Comparison of ENCODE assay signal across 10 cellular contexts in genomic region chr13:107271226-107271625, GRCh38.
DNase-seq lines count a peak whose midpoint lies in the region; ATAC-seq and TF ChIP-seq lines count a peak whose summit lies in the region.
"Had no signal": no experiment of that assay in that cellular context is flagged by ENCODE, and none has a peak within 500 bp of the region (broad histone marks: within the 10 kb centered on the region; RNA-seq: fewer than 3 reads in every experiment).

No MANE protein-coding gene starts in this region.

- no peaks in the 10 kb centered on the region for H3K79me2 ChIP-seq in PC-3 (ENCODE audit: low read length)

- H3K9ac ChIP-seq in PC-3 (ENCODE audit: low read length), result no peak overlapping the region

- no peaks in the 10 kb centered on the region for H4K20me1 ChIP-seq in PC-3 (ENCODE audit: low read length)

- H3K27me3 ChIP-seq in PC-3 (ENCODE audit: low read length), result no peaks in the 10 kb centered on the region
- H3K27me3 ChIP-seq: cardiac muscle cell had no signal

- ATAC-seq in PC-3 (no peak; the same call in 1 of the 2 replicates), HG03045 (IDR thresholded peaks at IDR 0.05; ENCODE audit: unreplicated experiment) (no peak)
- ATAC-seq: T-cell had no signal

- TF ChIP-seq CTCF in PC-3 (conservative IDR thresholded peaks at IDR 0.05; ENCODE audit: low read depth, low read length) (no peak), fibroblast of mammary gland (conservative IDR thresholded peaks at IDR 0.05; ENCODE audit: control insufficient read depth, insufficient read depth, low read depth, low read length) (no peak)

- CTCF ChIA-PET in PC-3 (lab: Charles Lee), result no interaction called here

- POLR2A ChIA-PET in PC-3 (lab: Charles Lee; ENCODE audit: unreplicated experiment), result no interaction called here

- BruUV-seq in PC-3 (replicated peaks; lab: Mats Ljungman, UMichigan), result no TSS peak

- no peaks in the 10 kb centered on the region for H3K36me3 ChIP-seq in PC-3 (ENCODE audit: low read depth, low read length)
- H3K36me3 ChIP-seq: cardiac muscle cell had no signal

- intact Hi-C loops in PC-3 (cut with micrococcal nuclease), result no loop called here
- intact Hi-C loops in posterior cingulate gyrus (cut with DNase I), result no loop called here

- DNase-seq in NCI-H345 (lab: John Stamatoyannopoulos, UW) (peak; percentile 29), NCI-H345 treated with DMSO at 0.1 percent for 48 hours (lab: John Stamatoyannopoulos, UW; ENCODE audit: unreplicated experiment) (no peak), PC-3 (peak; percentile 29), fibroblast of mammary gland (ENCODE audit: low read depth) (peak; percentile 26), pulmonary artery endothelial cell (ENCODE audit: low read depth, low spot score) (peak; percentile 71), posterior cingulate gyrus (no peak)
- no peak for DNase-seq in stimulated activated CD8-positive, alpha-beta memory T cell treated with anti-CD3 and anti-CD28 coated beads, Interleukin-4, amount 100 ng/mL, for 48 hours
- DNase-seq: T-cell had no signal

- no peaks in the 10 kb centered on the region for H3F3A ChIP-seq in PC-3 (ENCODE audit: low read length, unreplicated experiment)

- no peak overlapping the region for H2AFZ ChIP-seq in PC-3 (ENCODE audit: low read length)

- H3K9me3 ChIP-seq in PC-3 (ENCODE audit: low read length), result no peaks in the 10 kb centered on the region

- no peaks in the 10 kb centered on the region for H3K9me2 ChIP-seq in PC-3 (replicated peaks; ENCODE audit: low read length)

- H3K4me2 ChIP-seq in PC-3 (ENCODE audit: low read length), result no peak overlapping the region

- no peak overlapping the region for H3K27ac ChIP-seq in PC-3 (ENCODE audit: low read length)
- H3K27ac ChIP-seq: cardiac muscle cell had no signal

- H3K4me1 ChIP-seq in PC-3 (ENCODE audit: insufficient read depth, low read length), result no peaks in the 10 kb centered on the region

- H3K4me3 ChIP-seq in PC-3 (ENCODE audit: low read length) (no peak overlapping the region), fibroblast of mammary gland (ENCODE audit: control insufficient read depth, low read depth, low read length) (no peak overlapping the region)
- H3K4me3 ChIP-seq: cardiac muscle cell had no signal

Comparison
In these comparisons a context has a peak if more than half of its experiments do, and no peak if none do; other contexts are left out.
1. DNase-seq: peak in NCI-H345 (single experiment), PC-3 (single experiment), fibroblast of mammary gland (single experiment) and pulmonary artery endothelial cell (single experiment); none in NCI-H345 treated with DMSO at 0.1 percent for 48 hours (single experiment), stimulated activated CD8-positive, alpha-beta memory T cell treated with anti-CD3 and anti-CD28 coated beads, Interleukin-4, amount 100 ng/mL, for 48 hours (single experiment) and posterior cingulate gyrus (0 of 10).